Comparison of ENCODE assay signal across 6 cellular contexts in genomic region chr6:17343215-17343614, GRCh38.
"Had no signal": no experiment of that assay in that cellular context is flagged by ENCODE, and none has a peak within 500 bp of the region (broad histone marks: within the 10 kb centered on the region; RNA-seq: fewer than 3 reads in every experiment).

No MANE protein-coding gene starts in this region.

- FAIRE-seq: H1, H54 had no signal

- DNase-seq: H9, HCEC 1CT, IMR-90 had no signal

- H3K4me3 ChIP-seq: GM23338 had no signal

- ATAC-seq: GM23338 had no signal
